10 cellular contexts compared by ENCODE assay signal in the genomic region with DNA sequence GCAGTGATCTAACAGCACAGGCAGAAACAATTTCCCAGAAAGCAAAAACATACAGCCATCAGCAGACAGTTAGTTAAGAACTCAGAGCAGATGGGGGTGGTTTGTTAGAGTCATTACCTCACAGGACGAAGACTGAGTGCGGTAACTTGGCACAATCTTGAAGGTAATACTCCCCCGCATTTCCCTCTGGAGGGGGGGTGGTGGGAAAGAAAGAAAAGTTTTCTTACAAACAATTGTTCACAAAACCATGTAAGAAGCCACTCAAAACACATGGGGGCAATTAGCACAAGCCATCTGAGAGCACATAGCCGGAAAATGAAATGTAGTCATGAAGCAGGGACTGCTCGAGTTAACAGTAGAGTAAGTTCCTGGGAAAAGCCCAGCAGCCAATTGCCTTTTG.
DNase-seq lines count a peak whose midpoint lies in the region; ATAC-seq lines count a peak whose summit lies in the region.
"Had no signal": no experiment of that assay in that cellular context is flagged by ENCODE, and none has a peak within 500 bp of the region (broad histone marks: within the 10 kb centered on the region; RNA-seq: fewer than 3 reads in every experiment).

No MANE protein-coding gene starts in this region.

- H3K27ac Mint-ChIP-seq in activated T-helper 17 cell treated with anti-CD3 and anti-CD28 coated beads, Interleukin-2, amount 50 U/mL, for 72 hours = peak overlapping the region; percentile 78
- H3K27ac Mint-ChIP-seq: activated naive CD4-positive, alpha-beta T cell treated with anti-CD3 and anti-CD28 coated beads, Interleukin-2, amount 50 U/mL, for 72 hours had no signal

- H3K4me1 Mint-ChIP-seq in activated T-helper 17 cell treated with anti-CD3 and anti-CD28 coated beads, Interleukin-2, amount 50 U/mL, for 72 hours = peaks cover 25% of the 10 kb centered on the region

- peak overlapping the region; percentile 26 for H3K27ac ChIP-seq in subcutaneous abdominal adipose tissue (ENCODE audit: low read depth, low read length)

- H3K27me3 ChIP-seq in subcutaneous abdominal adipose tissue (ENCODE audit: control insufficient read depth in 5 of 5, insufficient read depth in 4 of 5, low read length in 5 of 5) = peaks cover 0 to 3% (median 0%) of the 10 kb centered on the region in 5 donors

- no peaks in the 10 kb centered on the region for H3K36me3 ChIP-seq in subcutaneous abdominal adipose tissue (ENCODE audit: control insufficient read depth in 5 of 5, insufficient read depth in 5 of 5, low read length in 5 of 5)

- H3K9ac ChIP-seq in subcutaneous abdominal adipose tissue (ENCODE audit: low read length in 5 of 5) = peak overlapping the region in 1 of 5 donors; percentile 70

- DNase-seq in activated T-cell treated with anti-CD3 and anti-CD28 coated beads for 4 hours (peak; percentile 11), kidney glomerular epithelial cell (lab: John Stamatoyannopoulos, UW) (peak; percentile 64), epidermal melanocyte (ENCODE audit: insufficient read length, low spot score) (no peak), amniotic stem cell (lab: John Stamatoyannopoulos, UW) (no peak), NCI-H1092 (lab: John Stamatoyannopoulos, UW) (no peak)
- DNase-seq in activated T-cell treated with anti-CD3 and anti-CD28 coated beads, Interleukin-2, amount 50 U/mL, for 1 hour = no peak
- DNase-seq: right cardiac atrium had no signal

- H3K27me3 Mint-ChIP-seq in activated T-helper 17 cell treated with anti-CD3 and anti-CD28 coated beads, Interleukin-2, amount 50 U/mL, for 72 hours = no peaks in the 10 kb centered on the region

- peak overlapping the region; percentile 71 for H3K4me3 Mint-ChIP-seq in activated T-helper 17 cell treated with anti-CD3 and anti-CD28 coated beads, Interleukin-2, amount 50 U/mL, for 72 hours

- H3K9me3 Mint-ChIP-seq in activated T-helper 17 cell treated with anti-CD3 and anti-CD28 coated beads, Interleukin-2, amount 50 U/mL, for 72 hours = no peaks in the 10 kb centered on the region
- H3K9me3 Mint-ChIP-seq: activated naive CD4-positive, alpha-beta T cell treated with anti-CD3 and anti-CD28 coated beads, Interleukin-2, amount 50 U/mL, for 72 hours had no signal

- no peak overlapping the region for H3K4me3 ChIP-seq in subcutaneous abdominal adipose tissue (ENCODE audit: low read depth in 1 of 5, low read length in 5 of 5)

- H3K9me3 ChIP-seq in subcutaneous abdominal adipose tissue (ENCODE audit: control insufficient read depth in 5 of 5, low read length in 5 of 5) = no peaks in the 10 kb centered on the region

- peaks cover 13% of the 10 kb centered on the region for H3K36me3 Mint-ChIP-seq in activated T-helper 17 cell treated with anti-CD3 and anti-CD28 coated beads, Interleukin-2, amount 50 U/mL, for 72 hours (ENCODE audit: low read depth)
- H3K36me3 Mint-ChIP-seq: activated naive CD4-positive, alpha-beta T cell treated with anti-CD3 and anti-CD28 coated beads, Interleukin-2, amount 50 U/mL, for 72 hours had no signal

- peak; percentile 57 for ATAC-seq in activated T-helper 17 cell treated with anti-CD3 and anti-CD28 coated beads, Interleukin-2, amount 50 U/mL, for 72 hours (replicated peaks)

- H3K4me1 ChIP-seq in subcutaneous abdominal adipose tissue (ENCODE audit: control insufficient read depth in 5 of 5, insufficient read depth in 5 of 5, low read length in 5 of 5) = peaks cover 2 to 14% (median 9%) of the 10 kb centered on the region in 5 donors

Comparison
In these comparisons a context has a peak if more than half of its experiments do, and no peak if none do; other contexts are left out.
1. DNase-seq: peak in activated T-cell treated with anti-CD3 and anti-CD28 coated beads for 4 hours (single experiment) and kidney glomerular epithelial cell (single experiment); none in activated T-cell treated with anti-CD3 and anti-CD28 coated beads, Interleukin-2, amount 50 U/mL, for 1 hour (single experiment), epidermal melanocyte (single experiment), amniotic stem cell (single experiment) and NCI-H1092 (single experiment).